Comparison of ENCODE assay signal across 1 cellular context in the genomic region with DNA sequence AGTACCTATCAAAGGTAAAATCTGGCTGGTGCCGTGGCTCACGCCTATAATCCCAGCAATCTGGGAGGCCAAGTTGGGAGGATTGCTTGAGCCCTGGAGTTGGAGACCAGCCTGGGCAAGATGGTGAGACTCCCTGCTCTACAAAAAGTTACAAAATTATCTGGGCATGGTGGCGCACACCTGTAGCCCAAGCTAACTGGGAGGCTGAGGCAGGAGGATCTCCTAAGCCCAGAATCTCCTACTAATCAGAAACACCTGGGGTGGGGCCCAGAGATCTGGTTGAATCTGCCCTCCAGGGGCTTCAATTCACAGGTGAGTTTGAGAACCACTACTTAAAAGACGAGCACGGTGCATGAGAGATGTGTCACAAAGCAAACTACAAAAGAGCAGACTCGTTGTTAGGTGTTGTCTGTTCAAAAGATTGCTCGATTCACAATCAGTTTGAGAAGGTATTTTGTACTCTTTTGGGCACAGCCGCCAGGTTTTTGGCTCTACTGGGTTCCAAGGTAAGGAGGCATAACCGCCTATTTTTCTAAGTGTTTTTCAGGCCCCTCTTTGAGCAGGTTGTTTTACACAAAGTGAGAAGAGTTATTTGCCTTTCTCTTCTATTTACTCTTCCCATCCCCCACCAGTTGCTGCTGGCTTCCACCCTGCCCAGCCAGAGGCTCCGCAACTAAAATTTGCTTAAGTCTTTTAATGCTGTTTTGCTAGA.
TF ChIP-seq lines count a peak whose summit lies in the region.

No MANE protein-coding gene starts in this region.

TF ChIP-seq in H1, 55 proteins besides CTCF, POLR2A, EP300 and RAD21:
- peak; percentile 87 for TF ChIP-seq ASH2L (IDR thresholded peaks at IDR 0.05; ENCODE audit: low read length)
- TF ChIP-seq KDM5A (IDR thresholded peaks at IDR 0.05; ENCODE audit: low read length), result no peak
- TF ChIP-seq KDM4A (IDR thresholded peaks at IDR 0.05; ENCODE audit: low read depth, low read length, severe bottlenecking), result no peak
- TF ChIP-seq HDAC2 (IDR thresholded peaks at IDR 0.05; ENCODE audit: borderline replicate concordance in 1 of 2, low read depth in 2 of 2, low read length in 2 of 2), result no peak
- TF ChIP-seq, protein P1, sequence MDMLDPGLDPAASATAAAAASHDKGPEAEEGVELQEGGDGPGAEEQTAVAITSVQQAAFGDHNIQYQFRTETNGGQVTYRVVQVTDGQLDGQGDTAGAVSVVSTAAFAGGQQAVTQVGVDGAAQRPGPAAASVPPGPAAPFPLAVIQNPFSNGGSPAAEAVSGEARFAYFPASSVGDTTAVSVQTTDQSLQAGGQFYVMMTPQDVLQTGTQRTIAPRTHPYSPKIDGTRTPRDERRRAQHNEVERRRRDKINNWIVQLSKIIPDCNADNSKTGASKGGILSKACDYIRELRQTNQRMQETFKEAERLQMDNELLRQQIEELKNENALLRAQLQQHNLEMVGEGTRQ (IDR thresholded peaks at IDR 0.05; ENCODE audit: low read length), result no peak
- TF ChIP-seq HDAC6 (IDR thresholded peaks at IDR 0.05; ENCODE audit: low read depth, low read length), result no peak
- 0 out of 2 replicates have a peak, but pooled peaks have one; percentile 41 for TF ChIP-seq SP1 (IDR thresholded peaks at IDR 0.05; ENCODE audit: low read depth, low read length)
- TF ChIP-seq ZNF274 (IDR thresholded peaks at IDR 0.05; ENCODE audit: borderline replicate concordance, extremely low read depth, low read length), result no peak
- no peak for TF ChIP-seq RXRA (IDR thresholded peaks at IDR 0.05; ENCODE audit: insufficient read depth, low read depth, low read length)
- no peak for TF ChIP-seq CREB1 (IDR thresholded peaks at IDR 0.05)
- no peak for TF ChIP-seq BCL11A (IDR thresholded peaks at IDR 0.05; ENCODE audit: low read depth in 2 of 2, low read length in 2 of 2)
- TF ChIP-seq CHD1 (IDR thresholded peaks at IDR 0.05; ENCODE audit: low read depth, low read length), result no peak
- no peak for TF ChIP-seq CHD2 (IDR thresholded peaks at IDR 0.05; ENCODE audit: low read length)
- no peak for TF ChIP-seq SAP30 (IDR thresholded peaks at IDR 0.05; ENCODE audit: insufficient read depth, insufficient replicate concordance, low read length)
- TF ChIP-seq KDM1A (IDR thresholded peaks at IDR 0.05; ENCODE audit: borderline replicate concordance, low read length), result peak; percentile 55; the same call in 1 of the 2 replicates
- TF ChIP-seq FOSL1 (IDR thresholded peaks at IDR 0.05; ENCODE audit: insufficient read depth, low read depth, low read length), result no peak
- no peak for TF ChIP-seq JUND (IDR thresholded peaks at IDR 0.05; ENCODE audit: low read length)
- TF ChIP-seq CBX8 (IDR thresholded peaks at IDR 0.05; ENCODE audit: borderline replicate concordance, low read depth, low read length), result no peak
- no peak for TF ChIP-seq PHF8 (conservative IDR thresholded peaks at IDR 0.05; ENCODE audit: low read depth, low read length)
- no peak for TF ChIP-seq EGR1 (IDR thresholded peaks at IDR 0.05; ENCODE audit: borderline replicate concordance, low read depth, low read length)
- TF ChIP-seq, protein P2, sequence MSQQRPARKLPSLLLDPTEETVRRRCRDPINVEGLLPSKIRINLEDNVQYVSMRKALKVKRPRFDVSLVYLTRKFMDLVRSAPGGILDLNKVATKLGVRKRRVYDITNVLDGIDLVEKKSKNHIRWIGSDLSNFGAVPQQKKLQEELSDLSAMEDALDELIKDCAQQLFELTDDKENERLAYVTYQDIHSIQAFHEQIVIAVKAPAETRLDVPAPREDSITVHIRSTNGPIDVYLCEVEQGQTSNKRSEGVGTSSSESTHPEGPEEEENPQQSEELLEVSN (IDR thresholded peaks at IDR 0.05), result no peak
- no peak for TF ChIP-seq SP4 (IDR thresholded peaks at IDR 0.05; ENCODE audit: low read length)
- TF ChIP-seq RBBP5 (IDR thresholded peaks at IDR 0.05; ENCODE audit: borderline replicate concordance, low read depth, low read length), result peak; percentile 84; the same call in 1 of the 2 replicates
- TF ChIP-seq CBX5 (IDR thresholded peaks at IDR 0.05; ENCODE audit: low read depth, low read length), result no peak
TF ChIP-seq in H1: peak in this region for 4.
